12 cellular contexts compared by ENCODE assay signal in the genomic region with DNA sequence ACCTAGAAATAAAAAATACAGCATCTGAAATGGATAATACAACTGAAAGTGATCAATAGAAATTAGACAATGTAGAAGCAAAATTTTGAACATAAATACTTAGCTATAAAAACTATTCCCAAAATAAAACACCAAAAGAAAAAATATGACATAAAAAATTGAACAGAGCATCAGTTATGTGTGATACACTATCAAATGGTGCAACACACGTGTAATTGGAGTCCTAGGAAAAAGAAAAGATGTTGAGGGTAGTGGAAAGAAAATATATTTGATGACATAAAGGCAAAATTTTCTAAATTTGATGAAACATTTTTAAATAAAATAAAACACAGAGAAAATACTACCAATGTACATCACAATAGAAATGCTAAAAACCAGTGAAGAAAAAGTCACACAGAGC.
"Had no signal": no experiment of that assay in that cellular context is flagged by ENCODE, and none has a peak within 500 bp of the region (broad histone marks: within the 10 kb centered on the region; RNA-seq: fewer than 3 reads in every experiment).

No MANE protein-coding gene starts in this region.

- H3K36me3 Mint-ChIP-seq: activated CD4-positive, alpha-beta memory T cell treated with anti-CD3 and anti-CD28 coated beads for 36 hours had no signal

- H3K27me3 ChIP-seq: body of pancreas, gastroesophageal sphincter, upper lobe of left lung had no signal

- DNase-seq: activated CD4-positive, alpha-beta memory T cell treated with anti-CD3 and anti-CD28 coated beads for 36 hours; activated naive CD4-positive, alpha-beta T cell; body of pancreas; kidney; stimulated activated CD4-positive, alpha-beta T cell treated with anti-CD3 and anti-CD28 coated beads, Interleukin-2, amount 100 ng/mL, for 48 hours; stimulated activated naive CD4-positive, alpha-beta T cell treated with Interleukin-2 at 50 U/mL for 16 hours; SW 1271; T-helper 9 cell; upper lobe of left lung had no signal

- H2AFZ ChIP-seq: parathyroid adenoma had no signal

- H3K4me3 ChIP-seq: body of pancreas, gastroesophageal sphincter, upper lobe of left lung had no signal

- H3K27me3 Mint-ChIP-seq: activated CD4-positive, alpha-beta memory T cell treated with anti-CD3 and anti-CD28 coated beads for 36 hours; dendritic cell treated with granulocyte-macrophage colony-stimulating factor and Interleukin-4, amounts not matched to agents 40 ng/mL and 50 ng/mL, for 4 days had no signal

- H3K36me3 ChIP-seq: gastroesophageal sphincter, upper lobe of left lung had no signal

- H3K27ac Mint-ChIP-seq: activated CD4-positive, alpha-beta memory T cell treated with anti-CD3 and anti-CD28 coated beads for 36 hours; dendritic cell treated with granulocyte-macrophage colony-stimulating factor and Interleukin-4, amounts not matched to agents 40 ng/mL and 50 ng/mL, for 4 days had no signal

- ATAC-seq: body of pancreas, gastroesophageal sphincter had no signal

- H3K4me3 Mint-ChIP-seq: activated CD4-positive, alpha-beta memory T cell treated with anti-CD3 and anti-CD28 coated beads for 36 hours; dendritic cell treated with granulocyte-macrophage colony-stimulating factor and Interleukin-4, amounts not matched to agents 40 ng/mL and 50 ng/mL, for 4 days had no signal

- H3K27ac ChIP-seq: body of pancreas, gastroesophageal sphincter, parathyroid adenoma, upper lobe of left lung had no signal

- H3K9ac ChIP-seq: parathyroid adenoma had no signal

- H3K4me1 ChIP-seq: body of pancreas, gastroesophageal sphincter, parathyroid adenoma, upper lobe of left lung had no signal

- H3K79me2 ChIP-seq: parathyroid adenoma had no signal

- H3K9me3 ChIP-seq: body of pancreas had no signal
